Comparison of ENCODE assay signal across 1 cellular context in genomic region chr1:1344672-1345361, GRCh38.
TF ChIP-seq lines count a peak whose summit lies in the region.

No MANE protein-coding gene starts in this region.

TF ChIP-seq in endothelial cell of umbilical vein, 7 proteins besides CTCF, POLR2A, EP300 and RAD21 (continued from another document):
- TF ChIP-seq MAX (IDR thresholded peaks at IDR 0.05; ENCODE audit: insufficient read depth, insufficient read length) (no peak), EZH2 (IDR thresholded peaks at IDR 0.05; ENCODE audit: borderline replicate concordance, low read depth, low read length, severe bottlenecking) (no peak), MYC (IDR thresholded peaks at IDR 0.05; ENCODE audit: low read depth, low read length) (no peak), POLR2AphosphoS5 (IDR thresholded peaks at IDR 0.05; ENCODE audit: insufficient read depth, low read depth, low read length) (no peak), JUN (IDR thresholded peaks at IDR 0.05; ENCODE audit: borderline replicate concordance, insufficient read depth, insufficient read length, low read depth) (no peak), GATA2 (IDR thresholded peaks at IDR 0.05; ENCODE audit: insufficient read depth, insufficient read length, low read depth, low read length) (no peak)
TF ChIP-seq in endothelial cell of umbilical vein: peak in this region for 0.
